Comparison of ENCODE assay signal across 23 cellular contexts in genomic region chr4:13777341-13777740, GRCh38.
"Had no signal": no experiment of that assay in that cellular context is flagged by ENCODE, and none has a peak within 500 bp of the region (broad histone marks: within the 10 kb centered on the region; RNA-seq: fewer than 3 reads in every experiment).

No MANE protein-coding gene starts in this region.

- H3K27me3 ChIP-seq: ovary, right atrium auricular region, right lobe of liver, stomach, testis, thyroid gland, transverse colon, upper lobe of right lung had no signal

- DNase-seq: hippocampal formation; kidney; left ventricle myocardium inferior; mesendoderm; naive B cell; natural killer cell; nephron progenitor cell; ovary; right lobe of liver; stimulated activated CD4-positive, alpha-beta T cell treated with anti-CD3 and anti-CD28 coated beads, Interleukin-12 subunit alpha, Interleukin-12 subunit beta, amount 100 ng/mL, for 4 hours; stimulated activated CD4-positive, alpha-beta T cell treated with anti-CD3 and anti-CD28 coated beads, Interleukin-15, amount 100 ng/mL, for 24 hours; stimulated activated CD4-positive, alpha-beta T cell treated with anti-CD3 and anti-CD28 coated beads, Interleukin-2, amount 100 ng/mL, for 24 hours; stimulated activated CD4-positive, alpha-beta T cell treated with anti-CD3 and anti-CD28 coated beads, Interleukin-4, amount 100 ng/mL, for 1 hour; stimulated activated naive B cell treated with anti-CD40 and anti-IgM and Interleukin-4, amounts not matched to agents 10 μg/mL and 1 μg/mL and 100 μg/mL, for 72 hours; stimulated activated naive CD8-positive, alpha-beta T cell treated with anti-CD3 and anti-CD28 coated beads, Interleukin-15, Interleukin-2, amounts not matched to agents 100 U/mL and 50 U/mL, for 24 hours; stomach; testis; thyroid gland; transverse colon; upper lobe of right lung had no signal

- H3K36me3 ChIP-seq: left ventricle myocardium inferior, ovary, right atrium auricular region, right lobe of liver, stomach, thyroid gland, transverse colon, upper lobe of right lung had no signal

- H3K4me1 ChIP-seq: left ventricle myocardium inferior, right atrium auricular region, right lobe of liver, stomach, testis, thyroid gland, transverse colon, upper lobe of right lung had no signal

- H3K9me3 ChIP-seq: ovary, right atrium auricular region, right lobe of liver, testis, thyroid gland, transverse colon, upper lobe of right lung had no signal

- H3K4me3 ChIP-seq: left ventricle myocardium inferior, lung, ovary, right atrium auricular region, right lobe of liver, skin epidermis, stomach, testis, thyroid gland, transverse colon, upper lobe of right lung had no signal

- ATAC-seq: natural killer cell; right lobe of liver; stimulated activated naive B cell treated with anti-CD40 and anti-IgM and Interleukin-4, amounts not matched to agents 10 μg/mL and 1 μg/mL and 100 μg/mL, for 72 hours; stimulated activated naive CD8-positive, alpha-beta T cell treated with anti-CD3 and anti-CD28 coated beads, Interleukin-15, Interleukin-2, amounts not matched to agents 100 U/mL and 50 U/mL, for 24 hours; upper lobe of right lung had no signal

- H3K27ac ChIP-seq: left ventricle myocardium inferior, ovary, right atrium auricular region, right lobe of liver, skin epidermis, stomach, testis, thyroid gland, transverse colon, upper lobe of right lung had no signal
